ENCODE assay signal across 8 cellular contexts in the genomic region with DNA sequence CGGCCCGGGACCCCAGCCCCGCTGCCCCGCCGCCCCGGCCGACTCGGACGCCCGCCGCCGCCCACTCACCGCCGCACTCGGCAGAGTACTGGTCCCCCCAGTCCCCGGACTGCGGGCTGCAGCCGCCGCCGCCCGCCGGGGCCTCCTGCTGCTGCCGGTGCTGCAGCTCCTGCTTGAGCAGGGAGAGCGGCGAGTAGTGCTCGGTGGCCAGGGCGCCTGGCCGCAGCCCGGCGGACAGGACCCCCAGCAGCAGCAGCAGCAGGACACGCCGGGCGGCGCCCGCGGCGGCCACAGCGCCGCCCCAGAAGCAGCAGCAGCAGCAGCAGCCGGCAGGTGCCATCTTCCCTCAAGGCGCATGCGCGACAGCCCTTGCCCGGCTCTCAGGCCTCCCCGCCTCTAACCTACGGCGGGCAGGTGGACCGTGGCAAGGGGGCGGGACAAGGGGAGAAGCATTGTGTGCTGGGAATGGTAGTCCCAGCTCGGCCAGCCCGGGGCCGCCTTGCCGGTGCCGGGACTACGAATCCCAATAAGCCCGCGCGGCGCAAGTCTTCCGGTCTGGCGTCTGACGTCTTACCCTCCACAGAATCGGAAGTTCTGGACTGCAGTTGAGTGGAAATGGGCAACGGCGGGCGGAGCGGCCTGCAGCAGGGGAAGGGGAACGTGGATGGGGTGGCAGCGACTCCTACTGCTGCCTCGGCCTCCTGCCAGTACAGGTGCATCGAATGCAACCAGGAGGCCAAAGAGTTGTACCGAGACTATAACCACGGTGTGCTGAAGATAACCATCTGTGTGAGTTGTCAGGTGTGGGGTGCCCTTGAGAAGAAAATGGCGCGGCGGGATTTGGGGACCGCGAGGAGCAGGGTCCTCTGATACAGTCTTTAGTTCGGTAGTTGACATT. TPM values are rescaled to one million over a fixed set of nuclear protein-coding genes. Genes with fewer than 3 reads are reported as not detected.
DNase-seq lines count a peak whose midpoint lies in the region; ATAC-seq, FAIRE-seq and TF ChIP-seq lines count a peak whose summit lies in the region.

ARV1 (plus strand) TSS at position 604 of the 898 bp plus-strand sequence; CDS start at position 616, 12 bp downstream.
A gene with protein sequence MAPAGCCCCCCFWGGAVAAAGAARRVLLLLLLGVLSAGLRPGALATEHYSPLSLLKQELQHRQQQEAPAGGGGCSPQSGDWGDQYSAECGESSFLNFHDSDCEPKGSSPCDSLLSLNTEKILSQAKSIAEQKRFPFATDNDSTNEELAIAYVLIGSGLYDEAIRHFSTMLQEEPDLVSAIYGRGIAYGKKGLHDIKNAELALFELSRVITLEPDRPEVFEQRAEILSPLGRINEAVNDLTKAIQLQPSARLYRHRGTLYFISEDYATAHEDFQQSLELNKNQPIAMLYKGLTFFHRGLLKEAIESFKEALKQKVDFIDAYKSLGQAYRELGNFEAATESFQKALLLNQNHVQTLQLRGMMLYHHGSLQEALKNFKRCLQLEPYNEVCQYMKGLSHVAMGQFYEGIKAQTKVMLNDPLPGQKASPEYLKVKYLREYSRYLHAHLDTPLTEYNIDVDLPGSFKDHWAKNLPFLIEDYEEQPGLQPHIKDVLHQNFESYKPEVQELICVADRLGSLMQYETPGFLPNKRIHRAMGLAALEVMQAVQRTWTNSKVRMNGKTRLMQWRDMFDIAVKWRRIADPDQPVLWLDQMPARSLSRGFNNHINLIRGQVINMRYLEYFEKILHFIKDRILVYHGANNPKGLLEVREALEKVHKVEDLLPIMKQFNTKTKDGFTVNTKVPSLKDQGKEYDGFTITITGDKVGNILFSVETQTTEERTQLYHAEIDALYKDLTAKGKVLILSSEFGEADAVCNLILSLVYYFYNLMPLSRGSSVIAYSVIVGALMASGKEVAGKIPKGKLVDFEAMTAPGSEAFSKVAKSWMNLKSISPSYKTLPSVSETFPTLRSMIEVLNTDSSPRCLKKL (minus strand): TSS at position 371 of the 898 bp plus-strand sequence. CDS start 31 bp downstream, at position 340.

- TF ChIP-seq RAD21 in H1 (IDR thresholded peaks at IDR 0.05 in 1 of 2, conservative IDR thresholded peaks at IDR 0.05 in 1 of 2; ENCODE audit: low read depth in 2 of 2, low read length in 2 of 2) = peak; percentile 57 to 59

- peak within 1 kb of the TSS; percentile 96 for H3K27ac Mint-ChIP-seq in activated CD8-positive, alpha-beta memory T cell treated with anti-CD3 and anti-CD28 coated beads, Interleukin-2, amount 10 ng/mL, durations not matched to agents 7 days and 5 days

- peaks cover 28% of the 10 kb centered on the region for H3K27me3 ChIP-seq in HUES48 (ENCODE audit: control insufficient read depth, insufficient read depth, low read length)
- peaks cover 61% of the 10 kb centered on the region for H3K27me3 ChIP-seq in NT2/D1 (ENCODE audit: insufficient read depth, insufficient read length)
- H3K27me3 ChIP-seq in H1 (replicated peaks in 1 of 4; ENCODE audit: control insufficient read depth in 3 of 4, extremely low read depth in 1 of 4, insufficient read depth in 3 of 4, low read length in 3 of 4) = peaks cover 12 to 41% (median 23%) of the 10 kb centered on the region in 4 experiments
- no peaks in the 10 kb centered on the region for H3K27me3 ChIP-seq in mesenchymal stem cell (ENCODE audit: control insufficient read depth in 1 of 2, insufficient read depth in 1 of 2, low read length in 2 of 2)

- H2BK15ac ChIP-seq in H1 (ENCODE audit: low read length) (no peak within 1 kb of the TSS), mesenchymal stem cell (ENCODE audit: low read depth, poor library complexity, severe bottlenecking) (peak within 1 kb of the TSS; percentile 68)

- H3K27ac ChIP-seq in HUES48 (ENCODE audit: low read depth, low read length) (peak within 1 kb of the TSS; percentile 24), H1 (ENCODE audit: low read depth, low read length) (no peak within 1 kb of the TSS), mesenchymal stem cell (ENCODE audit: low read length, poor library complexity, severe bottlenecking) (peak within 1 kb of the TSS; percentile 27)

- no peaks in the 10 kb centered on the region for H3K27me3 Mint-ChIP-seq in activated CD8-positive, alpha-beta memory T cell treated with anti-CD3 and anti-CD28 coated beads, Interleukin-2, amount 10 ng/mL, durations not matched to agents 7 days and 5 days

- no peaks in the 10 kb centered on the region for H3K9me3 Mint-ChIP-seq in activated CD8-positive, alpha-beta memory T cell treated with anti-CD3 and anti-CD28 coated beads, Interleukin-2, amount 10 ng/mL, durations not matched to agents 7 days and 5 days (ENCODE audit: low read depth)

- peak in 1 of 2 experiments; percentile 8; a peak in 1 of 3 replicates for TF ChIP-seq EP300 in H1 (IDR thresholded peaks at IDR 0.05; ENCODE audit: borderline replicate concordance in 1 of 2, low read depth in 2 of 2, low read length in 2 of 2)

- DNase-seq in D341Med (ENCODE audit: low spot score) = peak; percentile 100
- DNase-seq in NT2/D1 (ENCODE audit: low read depth, low spot score) = peak; percentile 99
- DNase-seq in activated CD8-positive, alpha-beta memory T cell treated with anti-CD3 and anti-CD28 coated beads, Interleukin-2, amount 10 ng/mL, durations not matched to agents 7 days and 5 days = peak; percentile 99
- DNase-seq in H1 (ENCODE audit: low read depth in 1 of 2, low spot score in 2 of 2) = peak; percentile 93 to 97
- peak; percentile 98 for DNase-seq in mesenchymal stem cell
- peak; percentile 93 for DNase-seq in stimulated activated CD8-positive, alpha-beta memory T cell treated with anti-CD3 and anti-CD28 coated beads, Interleukin-12 subunit alpha, Interleukin-12 subunit beta, amount 100 ng/mL, for 4 hours (ENCODE audit: low read depth)

- H3K4ac ChIP-seq in H1 (replicated peaks; ENCODE audit: insufficient read length, low read depth, low read length) (peak within 1 kb of the TSS; percentile 34), mesenchymal stem cell (ENCODE audit: low read depth in 1 of 2, low read length in 2 of 2) (peak within 1 kb of the TSS; percentile 37 to 84)

- H2AK5ac ChIP-seq in H1 (ENCODE audit: low read depth, low read length) = no peak within 1 kb of the TSS
- no peak within 1 kb of the TSS for H2AK5ac ChIP-seq in mesenchymal stem cell (ENCODE audit: low read length, severe bottlenecking)

- H3K4me2 ChIP-seq in H1 (ENCODE audit: insufficient read depth in 1 of 2, low read depth in 2 of 2, low read length in 2 of 2) (peak within 1 kb of the TSS; percentile 78 to 80), mesenchymal stem cell (ENCODE audit: low read length, poor library complexity, severe bottlenecking) (peak within 1 kb of the TSS; percentile 90)

- POLR2A ChIA-PET in H1 (lab: Charles Lee; ENCODE audit: partially characterized antibody) = interaction anchor here (1.3 kb wide), 1 partner anchor 10 kb away, joined by 9 read pairs; no protein-coding TSS in a partner anchor

- H3K4me3 ChIP-seq in HUES48 (ENCODE audit: low read depth, low read length) (peak within 1 kb of the TSS; percentile 91), NT2/D1 (ENCODE audit: insufficient read length, low read depth) (peak within 1 kb of the TSS; percentile 70), H1 (ENCODE audit: extremely low read depth in 1 of 4, insufficient read depth in 2 of 4, low read depth in 3 of 4, low read length in 4 of 4) (peak within 1 kb of the TSS; percentile 60 to 93 (median 85)), mesenchymal stem cell (ENCODE audit: insufficient read depth in 1 of 2, low read depth in 1 of 2, low read length in 2 of 2) (peak within 1 kb of the TSS; percentile 86 to 99)

- H3K4me1 ChIP-seq in HUES48 (ENCODE audit: control insufficient read depth, insufficient read depth, low read length) (peaks cover 5% of the 10 kb centered on the region; the same call in 1 of the 2 replicates), NT2/D1 (ENCODE audit: insufficient read depth, insufficient read length) (no peaks in the 10 kb centered on the region), H1 (replicated peaks in 1 of 4; ENCODE audit: control insufficient read depth in 3 of 4, insufficient read depth in 4 of 4, low read length in 3 of 4) (peaks cover 0 to 5% (median 2%) of the 10 kb centered on the region in 4 experiments; a peak in 4 of 7 replicates), mesenchymal stem cell (ENCODE audit: control insufficient read depth, insufficient read depth, low read depth, low read length) (peaks cover 4% of the 10 kb centered on the region)

- peak within 1 kb of the TSS; percentile 12 for H4K5ac ChIP-seq in H1 (ENCODE audit: insufficient read length, low read depth, low read length)

- H3K9ac ChIP-seq in HUES48 (ENCODE audit: low read depth, low read length) = no peak within 1 kb of the TSS; the same call in 1 of the 2 replicates
- peak within 1 kb of the TSS; percentile 79 for H3K9ac ChIP-seq in NT2/D1 (ENCODE audit: insufficient read length, low read depth)
- H3K9ac ChIP-seq in H1 (replicated peaks in 1 of 4; ENCODE audit: extremely low read depth in 1 of 4, low read depth in 3 of 4, low read length in 3 of 4) = peak within 1 kb of the TSS; percentile 26 to 58 (median 51)
- H3K9ac ChIP-seq in mesenchymal stem cell (ENCODE audit: low read length) = peak within 1 kb of the TSS; percentile 89

- H3K23me2 ChIP-seq in H1 (ENCODE audit: low read depth, low read length) = peaks cover 6% of the 10 kb centered on the region

- H4K20me1 ChIP-seq in H1 (replicated peaks in 1 of 2; ENCODE audit: control insufficient read depth in 1 of 2, insufficient read depth in 2 of 2, low read length in 2 of 2) = peaks cover 9 to 30% of the 10 kb centered on the region in 2 experiments

- peak; percentile 50 to 74 (median 67) for TF ChIP-seq CTCF in H1 (IDR thresholded peaks at IDR 0.05; ENCODE audit: control extremely low read depth in 1 of 3, insufficient read depth in 1 of 3, low read depth in 1 of 3, low read length in 3 of 3)

- no peak within 1 kb of the TSS for H4K8ac ChIP-seq in H1 (ENCODE audit: extremely low read depth, insufficient read depth, low read length)
- H4K8ac ChIP-seq in mesenchymal stem cell (ENCODE audit: low read length) = peak within 1 kb of the TSS; percentile 93

- H3K56ac ChIP-seq in H1 (replicated peaks; ENCODE audit: insufficient read length, low read depth, low read length) = no peak within 1 kb of the TSS

- ATAC-seq in GM21390 (IDR thresholded peaks at IDR 0.05; ENCODE audit: unreplicated experiment) = peak; percentile 89
- ATAC-seq in activated CD8-positive, alpha-beta memory T cell treated with anti-CD3 and anti-CD28 coated beads, Interleukin-2, amount 10 ng/mL, durations not matched to agents 7 days and 5 days = peak; percentile 95

- H2BK120ac ChIP-seq in H1 (replicated peaks; ENCODE audit: low read depth, low read length) = no peak within 1 kb of the TSS
- peak within 1 kb of the TSS; percentile 19 for H2BK120ac ChIP-seq in mesenchymal stem cell (ENCODE audit: low read depth, low read length)

- H3K4me3 Mint-ChIP-seq in activated CD8-positive, alpha-beta memory T cell treated with anti-CD3 and anti-CD28 coated beads, Interleukin-2, amount 10 ng/mL, durations not matched to agents 7 days and 5 days = peak within 1 kb of the TSS; percentile 99

- CTCF ChIA-PET in activated CD8-positive, alpha-beta memory T cell treated with anti-CD3 and anti-CD28 coated beads, Interleukin-2, amount 10 ng/mL, durations not matched to agents 7 days and 5 days (lab: Charles Lee) = interaction anchor here (0.7 to 2.7 kb wide), 11 partner anchors 8 to 86 kb away, joined by 3 to 14 read pairs (median 4); partner anchors contain the start of gene FAM89A
- CTCF ChIA-PET in H1 (lab: Charles Lee; ENCODE audit: partially characterized antibody) = interaction anchor here (0.6 to 1.6 kb wide), 6 partner anchors 15 to 232 kb away, joined by 3 to 6 read pairs (median 3); no protein-coding TSS in a partner anchor

- peaks cover 25% of the 10 kb centered on the region for H3K36me3 Mint-ChIP-seq in activated CD8-positive, alpha-beta memory T cell treated with anti-CD3 and anti-CD28 coated beads, Interleukin-2, amount 10 ng/mL, durations not matched to agents 7 days and 5 days

- H4K91ac ChIP-seq in H1 (replicated peaks; ENCODE audit: insufficient read length, low read length) = no peak within 1 kb of the TSS
- H4K91ac ChIP-seq in mesenchymal stem cell (ENCODE audit: low read length) = peak within 1 kb of the TSS; percentile 84

- peak within 1 kb of the TSS; percentile 82 for H2AFZ ChIP-seq in H1 (ENCODE audit: low read length)
- peak within 1 kb of the TSS; percentile 84 for H2AFZ ChIP-seq in mesenchymal stem cell (ENCODE audit: low read depth, low read length)

- H2BK5ac ChIP-seq in H1 (ENCODE audit: low read depth, low read length) (peak within 1 kb of the TSS; percentile 47; the same call in 1 of the 2 replicates), mesenchymal stem cell (ENCODE audit: low read depth, low read length, poor library complexity, severe bottlenecking) (no peak within 1 kb of the TSS)

- H3K79me2 ChIP-seq in H1 (ENCODE audit: control insufficient read depth in 1 of 2, insufficient read depth in 2 of 2, low read length in 2 of 2) = no peaks in the 10 kb centered on the region; a peak in 1 of 4 replicates

- no peaks in the 10 kb centered on the region for H3K9me3 ChIP-seq in HUES48 (ENCODE audit: control insufficient read depth, insufficient read depth, low read length)
- no peaks in the 10 kb centered on the region for H3K9me3 ChIP-seq in NT2/D1 (ENCODE audit: insufficient read depth, low read length)
- no peaks in the 10 kb centered on the region for H3K9me3 ChIP-seq in H1 (ENCODE audit: insufficient read depth in 2 of 2, low read depth in 1 of 2, low read length in 1 of 2)
- H3K9me3 ChIP-seq in mesenchymal stem cell (ENCODE audit: control insufficient read depth, low read length) = no peaks in the 10 kb centered on the region

- WGBS in H1 (ENCODE audit: extremely low coverage in 1 of 2, insufficient coverage in 1 of 2, insufficient read length in 1 of 2, insufficient replicate concordance in 2 of 2, low coverage in 1 of 2, low lambda C conversion rate in 2 of 2, missing lambda C conversion rate in 1 of 2), 2 experiments = 2% methylated on average over 53 of the region's 79 CpGs; no CpG with 5 or more reads in 1 of the 2 experiments
- WGBS in mesenchymal stem cell = under 1% methylated on average over 76 of the region's 79 CpGs

- H3K18ac ChIP-seq in H1 (ENCODE audit: extremely low read depth, low read length) (peak within 1 kb of the TSS; percentile 68), mesenchymal stem cell (ENCODE audit: low read depth in 1 of 2, low read length in 2 of 2) (peak within 1 kb of the TSS; percentile 69 to 92)

- no peak within 1 kb of the TSS for H3K14ac ChIP-seq in H1 (ENCODE audit: insufficient read length)
- H3K14ac ChIP-seq in mesenchymal stem cell (ENCODE audit: low read length in 2 of 2) = peak within 1 kb of the TSS in 1 of 2 experiments; percentile 73

- TF ChIP-seq POLR2A in H1 (IDR thresholded peaks at IDR 0.05; ENCODE audit: control extremely low read depth in 1 of 2, low read depth in 2 of 2, low read length in 2 of 2) = peak in 1 of 2 experiments; percentile 56; a peak in 1 of 3 replicates

- H3K4me1 Mint-ChIP-seq in activated CD8-positive, alpha-beta memory T cell treated with anti-CD3 and anti-CD28 coated beads, Interleukin-2, amount 10 ng/mL, durations not matched to agents 7 days and 5 days = peaks cover 33% of the 10 kb centered on the region

- no peak within 1 kb of the TSS for H2BK12ac ChIP-seq in H1 (ENCODE audit: low read depth, low read length)
- peak within 1 kb of the TSS in 1 of 2 experiments; percentile 55 for H2BK12ac ChIP-seq in mesenchymal stem cell (ENCODE audit: low read length in 2 of 2)

- no peaks in the 10 kb centered on the region for H3K79me1 ChIP-seq in H1 (ENCODE audit: low read depth, low read length)
- peaks cover 29% of the 10 kb centered on the region for H3K79me1 ChIP-seq in mesenchymal stem cell (replicated peaks; ENCODE audit: low read length, poor library complexity, severe bottlenecking)

- no peak for FAIRE-seq in H1 (lab: Jason Lieb, UNC)

- H2BK20ac ChIP-seq in H1 (ENCODE audit: low read length) = no peak within 1 kb of the TSS

- H3K36me3 ChIP-seq in HUES48 (ENCODE audit: control insufficient read depth, insufficient read depth, low read length) (no peaks in the 10 kb centered on the region; the same call in 1 of the 2 replicates), NT2/D1 (ENCODE audit: insufficient read depth, insufficient read length, low read length) (peaks cover 9% of the 10 kb centered on the region), H1 (ENCODE audit: control insufficient read depth in 2 of 4, insufficient read depth in 4 of 4, low read length in 3 of 4) (no peaks in the 10 kb centered on the region; a peak in 2 of 8 replicates), mesenchymal stem cell (ENCODE audit: control insufficient read depth in 1 of 2, insufficient read depth in 2 of 2, low read depth in 1 of 2, low read length in 2 of 2) (peaks cover 0 to 24% of the 10 kb centered on the region in 2 experiments)

- H3K23ac ChIP-seq in H1 (ENCODE audit: insufficient read length) (no peak within 1 kb of the TSS), mesenchymal stem cell (ENCODE audit: low read length in 2 of 2) (peak within 1 kb of the TSS in 1 of 2 experiments; percentile 28)

RNA-seq across cellular contexts. Expression of gene ARV1, which starts in this region (rescaled TPM):
- 10 to 100 TPM; 12.9 to 16.0 TPM for total RNA-seq in activated CD8-positive, alpha-beta memory T cell treated with anti-CD3 and anti-CD28 coated beads, Interleukin-2, amount 10 ng/mL, durations not matched to agents 7 days and 5 days
- 12.0 and 13.1 TPM in 2 replicates for total RNA-seq in H1 (2021; fragmentation: NEBNext Ultra II Directional; extraction: Animal tissue kit (Norgen Biotek cat#: 25700))
- 6.9 and 13.4 TPM in 2 replicates for polyA plus RNA-seq in H1 (2011; rRNA removed)
- 16.5 TPM for polyA plus RNA-seq in H1 (2011; cell fraction: cytosol; rRNA removed)
- 3.6 TPM for polyA plus RNA-seq in H1 (2011; cell fraction: nucleus; rRNA removed)
- polyA plus RNA-seq in H1 (2012, experiment 1 of 2) = 10.6 to 15.0 TPM (median 12.0 TPM) in 4 replicates
- 2.2 TPM for polyA plus RNA-seq in H1 (2012, experiment 2 of 2)
- 21.7 TPM for polyA plus RNA-seq in H1 (2013, experiment 1 of 2)
- 27.2 TPM for polyA plus RNA-seq in H1 (2013, experiment 2 of 2)
- 6.8 and 9.2 TPM in 2 replicates for polyA minus RNA-seq in H1 (2011; rRNA and poly(A)+ RNA removed)
- 3.8 TPM for polyA minus RNA-seq in H1 (2011; cell fraction: cytosol; rRNA and poly(A)+ RNA removed)
- polyA minus RNA-seq in H1 (2011; cell fraction: nucleus; rRNA and poly(A)+ RNA removed) = 6.0 TPM
- 20.5 TPM for polyA plus RNA-seq in mesenchymal stem cell (2013, experiment 1 of 2)
- polyA plus RNA-seq in mesenchymal stem cell (2013, experiment 2 of 2) = 21.3 TPM

RNA-seq across cellular contexts. Expression of the second gene that starts in this region (rescaled TPM):
- total RNA-seq in activated CD8-positive, alpha-beta memory T cell treated with anti-CD3 and anti-CD28 coated beads, Interleukin-2, amount 10 ng/mL, durations not matched to agents 7 days and 5 days = 10 to 100 TPM; 30.8 to 39.2 TPM
- 7.1 and 8.3 TPM in 2 replicates for total RNA-seq in H1 (2021; fragmentation: NEBNext Ultra II Directional; extraction: Animal tissue kit (Norgen Biotek cat#: 25700))
- polyA plus RNA-seq in H1 (2011; rRNA removed) = 2.5 and 3.1 TPM in 2 replicates
- 3.7 TPM for polyA plus RNA-seq in H1 (2011; cell fraction: cytosol; rRNA removed)
- polyA plus RNA-seq in H1 (2011; cell fraction: nucleus; rRNA removed) = 5.5 TPM
- 4.8 to 9.4 TPM (median 5.6 TPM) in 4 replicates for polyA plus RNA-seq in H1 (2012, experiment 1 of 2)
- polyA plus RNA-seq in H1 (2012, experiment 2 of 2) = 0.60 TPM
- polyA plus RNA-seq in H1 (2013, experiment 1 of 2) = 9.8 TPM
- 8.2 TPM for polyA plus RNA-seq in H1 (2013, experiment 2 of 2)
- polyA minus RNA-seq in H1 (2011; rRNA and poly(A)+ RNA removed) = 6.8 and 8.9 TPM in 2 replicates
- 2.7 TPM for polyA minus RNA-seq in H1 (2011; cell fraction: cytosol; rRNA and poly(A)+ RNA removed)
- 9.7 TPM for polyA minus RNA-seq in H1 (2011; cell fraction: nucleus; rRNA and poly(A)+ RNA removed)
- polyA plus RNA-seq in mesenchymal stem cell (2013, experiment 1 of 2) = 7.8 TPM
- polyA plus RNA-seq in mesenchymal stem cell (2013, experiment 2 of 2) = 8.1 TPM
